Comparison of ENCODE assay signal across 6 cellular contexts in the genomic region with DNA sequence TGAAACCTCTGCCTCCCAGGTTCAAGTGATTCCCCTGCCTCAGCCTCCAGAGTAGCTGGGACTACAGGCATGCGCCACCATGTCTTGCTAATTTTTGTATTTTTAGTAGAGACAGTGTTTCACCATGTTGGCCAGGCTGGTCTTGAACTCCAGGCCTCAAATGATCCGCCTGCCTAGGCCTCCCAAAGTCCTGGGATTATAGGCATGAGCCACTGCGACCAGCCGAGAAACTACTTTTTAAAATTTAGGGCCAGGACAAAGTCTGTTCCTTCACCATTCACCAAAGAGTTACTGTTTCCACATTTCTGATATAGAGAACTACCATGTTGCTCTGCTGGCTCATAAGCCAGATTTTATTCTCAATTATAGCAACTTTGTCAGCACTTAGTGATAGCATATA. TPM values are rescaled to one million over a fixed set of nuclear protein-coding genes. Genes with fewer than 3 reads are reported as not detected.
"Had no signal": no experiment of that assay in that cellular context is flagged by ENCODE, and none has a peak within 500 bp of the region (broad histone marks: within the 10 kb centered on the region; RNA-seq: fewer than 3 reads in every experiment).

No MANE protein-coding gene starts in this region.

RNA-seq across cellular contexts. Expression of a gene that starts 3.1 kb away (rescaled TPM):
- total RNA-seq: GM23248, GM23338, H1, H4, H7, H9 had no signal
- polyA plus RNA-seq: GM23248, GM23338 had no signal

RNA-seq across cellular contexts. Expression of a gene that starts 49.5 kb away (rescaled TPM):
- total RNA-seq: GM23338, H1, H7, H9 had no signal
- polyA plus RNA-seq: GM23338, H1 had no signal
